15 cellular contexts compared by ENCODE assay signal in the genomic region with DNA sequence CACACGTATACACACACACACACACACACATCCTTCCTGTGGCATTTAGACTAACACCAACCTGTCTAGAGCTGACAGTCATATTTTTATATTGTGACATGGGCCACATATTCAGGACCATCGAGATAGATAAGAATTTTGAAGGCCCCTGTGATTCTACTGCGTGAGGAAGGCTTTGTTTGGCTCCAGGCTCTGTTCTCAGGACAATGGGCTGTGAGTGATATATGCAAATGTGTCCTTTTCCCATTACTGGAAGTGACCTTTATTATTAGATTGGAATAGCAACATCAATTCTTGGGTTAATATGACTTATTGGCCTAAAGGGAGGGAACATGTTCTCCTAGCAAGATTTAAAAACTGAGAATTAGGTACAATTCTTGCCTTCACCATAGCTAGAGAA.
DNase-seq lines count a peak whose midpoint lies in the region; TF ChIP-seq lines count a peak whose summit lies in the region.
"Had no signal": no experiment of that assay in that cellular context is flagged by ENCODE, and none has a peak within 500 bp of the region (broad histone marks: within the 10 kb centered on the region; RNA-seq: fewer than 3 reads in every experiment).

No MANE protein-coding gene starts in this region.

- peak overlapping the region; percentile 15 for H3K27ac Mint-ChIP-seq in nephron progenitor cell

- H3K9me3 Mint-ChIP-seq in nephron progenitor cell, result no peaks in the 10 kb centered on the region
- H3K9me3 Mint-ChIP-seq: CD8-positive, alpha-beta memory T cell had no signal

- H3K27me3 ChIP-seq in esophagus muscularis mucosa (no peaks in the 10 kb centered on the region), uterus (no peaks in the 10 kb centered on the region)
- H3K27me3 ChIP-seq: BE2C had no signal

- H3K4me3 ChIP-seq in esophagus muscularis mucosa (no peak overlapping the region), uterus (no peak overlapping the region)
- H3K4me3 ChIP-seq: A549, GM12878, GM23248 had no signal

- TF ChIP-seq EP300 in esophagus muscularis mucosa (IDR thresholded peaks at IDR 0.05), result no peak

- no peaks in the 10 kb centered on the region for H3K36me3 Mint-ChIP-seq in nephron progenitor cell (ENCODE audit: low read depth)
- H3K36me3 Mint-ChIP-seq: CD8-positive, alpha-beta memory T cell had no signal

- TF ChIP-seq POLR2A in esophagus muscularis mucosa (IDR thresholded peaks at IDR 0.05; ENCODE audit: low read depth) (no peak), uterus (IDR thresholded peaks at IDR 0.05) (no peak)

- peak overlapping the region; percentile 42 for H3K27ac ChIP-seq in angular gyrus (ENCODE audit: low read depth, low read length)
- no peak overlapping the region for H3K27ac ChIP-seq in esophagus muscularis mucosa (replicated peaks in 1 of 4)
- peak overlapping the region; percentile 7 to 40 for H3K27ac ChIP-seq in uterus
- H3K27ac ChIP-seq: A549, C4-2B, GM23248, HL-60 had no signal

- H3K9me3 ChIP-seq in esophagus muscularis mucosa (no peaks in the 10 kb centered on the region), uterus (no peaks in the 10 kb centered on the region)
- H3K9me3 ChIP-seq: A549, BE2C had no signal

- H3K36me3 ChIP-seq in esophagus muscularis mucosa (no peaks in the 10 kb centered on the region), uterus (no peaks in the 10 kb centered on the region)
- H3K36me3 ChIP-seq: BE2C had no signal

- intact Hi-C loops in esophagus muscularis mucosa (cut with DNase I) (no loop called here), uterus (cut with DNase I; ENCODE audit: low total_unique reads) (no loop called here)

- peaks cover 80% of the 10 kb centered on the region for H3K4me1 Mint-ChIP-seq in nephron progenitor cell

- 76% methylated on average over 3 of the region's 3 CpGs for WGBS in esophagus muscularis mucosa

- no peaks in the 10 kb centered on the region for H3K27me3 Mint-ChIP-seq in nephron progenitor cell (ENCODE audit: low read depth, poor library complexity)

- no peak for TF ChIP-seq CTCF in esophagus muscularis mucosa (IDR thresholded peaks at IDR 0.05)
- no peak for TF ChIP-seq CTCF in nephron progenitor cell (IDR thresholded peaks at IDR 0.05)
- no peak for TF ChIP-seq CTCF in uterus (IDR thresholded peaks at IDR 0.05)

- DNase-seq in esophagus muscularis mucosa (ENCODE audit: extremely low spot score), result peak; percentile 10
- DNase-seq in nephron progenitor cell, result no peak
- no peak for DNase-seq in uterus
- no peak for DNase-seq in NCI-H446 treated with DMSO at 0.1 percent for 48 hours (lab: John Stamatoyannopoulos, UW)
- no peak for DNase-seq in CD1c-positive myeloid dendritic cell (ENCODE audit: extremely low spot score)
- DNase-seq in EL, result no peak
- DNase-seq: BE2C; CD8-positive, alpha-beta memory T cell; DMS53; GM23248 had no signal

- no peak overlapping the region for H3K4me3 Mint-ChIP-seq in nephron progenitor cell
- H3K4me3 Mint-ChIP-seq: CD8-positive, alpha-beta memory T cell had no signal

- H3K4me1 ChIP-seq in esophagus muscularis mucosa (peaks cover 3 to 13% (median 9%) of the 10 kb centered on the region in 4 donors), uterus (no peaks in the 10 kb centered on the region)
- H3K4me1 ChIP-seq: A549 had no signal

Comparison
In these comparisons a context has a peak if more than half of its experiments do, and no peak if none do; other contexts are left out.
1. H3K27ac ChIP-seq: peak in angular gyrus (single experiment) and uterus (2 of 2); none in esophagus muscularis mucosa (0 of 4).